In the genomic region with DNA sequence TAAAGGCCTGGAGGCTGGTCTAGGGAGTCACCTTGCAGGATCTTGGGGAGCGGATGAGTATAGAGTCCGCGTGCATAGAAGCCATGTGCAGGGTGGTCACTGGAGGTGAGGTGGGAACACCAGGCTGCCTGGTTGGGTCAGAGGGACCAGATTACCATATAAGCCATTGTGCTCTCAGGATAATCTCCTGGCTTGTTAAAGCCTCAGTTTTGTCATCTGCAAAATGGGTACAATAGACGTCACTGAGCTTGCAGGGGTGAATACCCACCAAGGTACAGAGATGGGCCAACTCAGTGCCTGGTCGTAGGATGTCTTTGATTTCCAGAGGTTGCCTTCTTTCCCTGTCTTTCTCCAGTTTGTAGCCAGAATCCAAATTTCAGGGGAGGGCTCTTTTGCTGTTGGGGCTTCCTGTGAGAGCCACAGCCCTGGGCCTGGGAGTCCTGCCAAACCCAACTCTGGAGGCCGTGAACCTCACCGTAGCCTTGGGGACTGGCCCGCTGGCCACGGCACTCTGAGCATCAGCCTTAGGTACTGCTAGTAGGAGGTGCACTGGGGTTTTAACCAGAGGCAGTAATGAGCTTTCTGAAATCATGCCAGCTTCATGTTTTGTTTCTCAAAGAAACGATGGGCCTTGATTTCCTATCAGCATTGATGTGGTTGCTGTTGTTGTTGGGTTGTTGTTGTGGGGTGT, we compare ENCODE assay signal across 10 cellular contexts. TPM values are rescaled to one million over a fixed set of nuclear protein-coding genes. Genes with fewer than 3 reads are reported as not detected.
DNase-seq lines count a peak whose midpoint lies in the region; ATAC-seq and TF ChIP-seq lines count a peak whose summit lies in the region.
"Had no signal": no experiment of that assay in that cellular context is flagged by ENCODE, and none has a peak within 500 bp of the region (broad histone marks: within the 10 kb centered on the region; RNA-seq: fewer than 3 reads in every experiment).

No MANE protein-coding gene starts in this region.

- H4K20me1 ChIP-seq in SK-N-SH (ENCODE audit: insufficient read depth): peaks cover 100% of the 10 kb centered on the region

- H3K27ac ChIP-seq in SK-N-SH (ENCODE audit: low read depth in 2 of 2, low read length in 1 of 2): peak overlapping the region in 1 of 2 experiments; percentile 31; a peak in 1 of 4 replicates
- peak overlapping the region; percentile 27 for H3K27ac ChIP-seq in rectal smooth muscle tissue (ENCODE audit: low read depth, low read length)

- TF ChIP-seq EP300 in SK-N-SH (IDR thresholded peaks at IDR 0.05; ENCODE audit: borderline replicate concordance in 1 of 2, low read depth in 1 of 2, low read length in 1 of 2): no peak

- H3K9me2 ChIP-seq in SK-N-SH: no peaks in the 10 kb centered on the region

- peak overlapping the region; percentile 23; the same call in 1 of the 2 replicates for H3K4me2 ChIP-seq in SK-N-SH

- H3K79me2 ChIP-seq in SK-N-SH (ENCODE audit: insufficient read depth): peaks cover 100% of the 10 kb centered on the region

- peaks cover 24 to 97% of the 10 kb centered on the region in 2 experiments; a peak in 3 of 4 replicates for H3K4me1 ChIP-seq in SK-N-SH (ENCODE audit: control insufficient read depth in 1 of 2, insufficient read depth in 2 of 2, low read depth in 1 of 2, low read length in 1 of 2)
- peaks cover 50% of the 10 kb centered on the region for H3K4me1 ChIP-seq in rectal smooth muscle tissue (ENCODE audit: control insufficient read depth, insufficient read depth, low read length)

- DNase-seq in EH (ENCODE audit: low read depth) (peak; percentile 83), SK-N-SH (no peak), Right ventricle myocardium superior (peak; percentile 74), GM10248 (ENCODE audit: extremely low spot score) (no peak)
- no peak for DNase-seq in activated effector memory CD4-positive, alpha-beta T cell treated with anti-CD3 and anti-CD28 coated beads, Interleukin-2, amount 50 U/mL, for 16 hours
- DNase-seq: activated CD4-positive, alpha-beta T cell treated with anti-CD3 and anti-CD28 coated beads for 1 hour; hippocampal formation had no signal

- H3K36me3 ChIP-seq in SK-N-SH (replicated peaks in 1 of 2; ENCODE audit: control insufficient read depth in 1 of 2, insufficient read depth in 2 of 2, low read length in 1 of 2): peaks cover 0 to 3% of the 10 kb centered on the region in 2 experiments
- no peaks in the 10 kb centered on the region for H3K36me3 ChIP-seq in rectal smooth muscle tissue (ENCODE audit: control insufficient read depth, insufficient read depth, low read length)

- WGBS in SK-N-SH (ENCODE audit: low lambda C conversion rate): 58% methylated on average over 10 of the region's 10 CpGs

- no peaks in the 10 kb centered on the region for H3K9me3 ChIP-seq in SK-N-SH

- no peak overlapping the region for H3K9ac ChIP-seq in SK-N-SH
- no peak overlapping the region for H3K9ac ChIP-seq in rectal smooth muscle tissue (ENCODE audit: low read length)

- H3K4me3 ChIP-seq in SK-N-SH (ENCODE audit: low read depth in 2 of 2, low read length in 1 of 2) (no peak overlapping the region), rectal smooth muscle tissue (ENCODE audit: low read length) (no peak overlapping the region)

- CTCF ChIA-PET in SK-N-SH (lab: Yijun Ruan, JAX): interaction anchor here (0.6 to 2.7 kb wide), 6 partner anchors 13 to 697 kb away, joined by 3 to 22 read pairs (median 4); no protein-coding TSS in a partner anchor
- CTCF ChIA-PET in GM10248 (lab: Yijun Ruan, JAX): interaction anchor here (2.5 kb wide), 1 partner anchor 11 kb away, joined by 10 read pairs; no protein-coding TSS in a partner anchor

- TF ChIP-seq CTCF in SK-N-SH (IDR thresholded peaks at IDR 0.05): no peak
- no peak for TF ChIP-seq CTCF in GM10248 (IDR thresholded peaks at IDR 0.05; ENCODE audit: control extremely low read depth, extremely low read depth, low read depth, missing control alignments)

- no peak overlapping the region for H2AFZ ChIP-seq in SK-N-SH (ENCODE audit: low read depth)

- TF ChIP-seq RAD21 in SK-N-SH (IDR thresholded peaks at IDR 0.05; ENCODE audit: low read length): no peak

- POLR2A ChIA-PET in SK-N-SH (lab: Yijun Ruan, JAX): no interaction called here
- POLR2A ChIA-PET in GM10248 (lab: Yijun Ruan, JAX): no interaction called here

- no peaks in the 10 kb centered on the region for H3K27me3 ChIP-seq in SK-N-SH (ENCODE audit: insufficient read depth)
- H3K27me3 ChIP-seq in rectal smooth muscle tissue (ENCODE audit: control insufficient read depth, insufficient read depth, low read length): no peaks in the 10 kb centered on the region

- H3F3A ChIP-seq in SK-N-SH (replicated peaks; ENCODE audit: insufficient read depth): peaks cover 5% of the 10 kb centered on the region

- intact Hi-C loops in Right ventricle myocardium superior (cut with DNase I): no loop called here

- ATAC-seq in Right ventricle myocardium superior (ENCODE audit: poor library complexity) (peak; percentile 23), HG03354 (IDR thresholded peaks at IDR 0.05; ENCODE audit: poor library complexity, severe bottlenecking, unreplicated experiment) (no peak), GM18858 (IDR thresholded peaks at IDR 0.05; ENCODE audit: unreplicated experiment) (no peak)

TF ChIP-seq in SK-N-SH, 30 proteins besides CTCF, POLR2A, EP300 and RAD21:
- TF ChIP-seq MAX (IDR thresholded peaks at IDR 0.05; ENCODE audit: low read depth) (no peak), RCOR1 (IDR thresholded peaks at IDR 0.05; ENCODE audit: low read length) (0 out of 2 replicates have a peak, but pooled peaks have one; percentile 37)

RNA-seq across cellular contexts. Expression of gene ZMIZ1, which starts 35.6 kb away (rescaled TPM):
- polyA plus RNA-seq in SK-N-SH (2012; rRNA removed): 6.6 and 23.5 TPM in 2 replicates
- 13.6 and 23.5 TPM in 2 replicates for polyA plus RNA-seq in SK-N-SH (2012; cell fraction: cytosol; rRNA removed)
- polyA plus RNA-seq in SK-N-SH (2012; cell fraction: nucleus; rRNA removed): 39.0 and 44.8 TPM in 2 replicates
- total RNA-seq in Right ventricle myocardium superior: 44.8 TPM

Comparison
In these comparisons a context has a peak if more than half of its experiments do, and no peak if none do; other contexts are left out.
1. DNase-seq: peak in EH (single experiment) and Right ventricle myocardium superior (single experiment); none in SK-N-SH (single experiment), GM10248 (single experiment) and activated effector memory CD4-positive, alpha-beta T cell treated with anti-CD3 and anti-CD28 coated beads, Interleukin-2, amount 50 U/mL, for 16 hours (single experiment).